In genomic region chr5:38866362-38867070, GRCh38 we compare ENCODE assay signal across 29 cellular contexts. TPM values are rescaled to one million over a fixed set of nuclear protein-coding genes. Genes with fewer than 3 reads are reported as not detected.
DNase-seq lines count a peak whose midpoint lies in the region; ATAC-seq and TF ChIP-seq lines count a peak whose summit lies in the region.
"Had no signal": no experiment of that assay in that cellular context is flagged by ENCODE, and none has a peak within 500 bp of the region (broad histone marks: within the 10 kb centered on the region; RNA-seq: fewer than 3 reads in every experiment).

No MANE protein-coding gene starts in this region.

- CTCF ChIA-PET in Calu3 (lab: Charles Lee) (interaction anchor here (0.8 kb wide), 1 partner anchor 13 kb away, joined by 3 read pairs; no protein-coding TSS in a partner anchor), Panc1 (lab: Charles Lee) (no interaction called here)

- H3K27me3 ChIP-seq in Panc1 (ENCODE audit: control insufficient read depth, insufficient read depth, low read length) = no peaks in the 10 kb centered on the region
- H3K27me3 ChIP-seq: sigmoid colon, thyroid gland, vagina had no signal

- peaks cover 63% of the 10 kb centered on the region for H3K4me1 Mint-ChIP-seq in Calu3 (ENCODE audit: low read depth, unreplicated experiment)
- H3K4me1 Mint-ChIP-seq: activated B cell treated with CpG ODN at 0.5 μM for 24 hours; activated naive CD8-positive, alpha-beta T cell treated with anti-CD3 and anti-CD28 coated beads, Interleukin-2, amount 10 ng/mL, durations not matched to agents 7 days and 5 days; naive thymus-derived CD4-positive, alpha-beta T cell had no signal

- H3K4me1 ChIP-seq in Panc1 (ENCODE audit: control insufficient read depth, insufficient read depth, low read length) = peaks cover 12% of the 10 kb centered on the region

- H3K9me3 Mint-ChIP-seq in Calu3 (ENCODE audit: low read depth, unreplicated experiment) = peaks cover 8% of the 10 kb centered on the region

- intact Hi-C loops in Calu3 (cut with micrococcal nuclease; ENCODE audit: unreplicated experiment) (no loop called here), Panc1 (cut with micrococcal nuclease; ENCODE audit: unreplicated experiment) (no loop called here)

- no peak for DNase-seq in Calu3
- no peak for DNase-seq in Panc1 (ENCODE audit: low read depth, low spot score)
- peak; percentile 56 for DNase-seq in fibroblast of mammary gland (ENCODE audit: low read depth)
- no peak for DNase-seq in omental fat pad (ENCODE audit: low spot score)
- no peak for DNase-seq in activated effector memory CD4-positive, alpha-beta T cell treated with anti-CD3 and anti-CD28 coated beads, Interleukin-2, amount 50 U/mL, for 16 hours
- DNase-seq: activated B cell treated with CpG ODN at 0.5 μM for 24 hours; activated gamma-delta T cell; activated naive CD8-positive, alpha-beta T cell treated with anti-CD3 and anti-CD28 coated beads, Interleukin-2, amount 10 ng/mL, durations not matched to agents 7 days and 5 days; activated T-cell treated with anti-CD3 and anti-CD28 coated beads, Interleukin-2, amount 50 U/mL, for 24 hours; C1 segment of cervical spinal cord; central memory CD4-positive, alpha-beta T cell; erythroblast; left ventricle myocardium superior; naive thymus-derived CD4-positive, alpha-beta T cell; NCI-H1436; NCI-H446 treated with DMSO at 0.1 percent for 48 hours; NCI-H774; sigmoid colon; stimulated activated CD4-positive, alpha-beta T cell treated with anti-CD3 and anti-CD28 coated beads, Interleukin-12 subunit alpha, Interleukin-12 subunit beta, amount 100 ng/mL, for 4 hours; stimulated activated CD4-positive, alpha-beta T cell treated with anti-CD3 and anti-CD28 coated beads, Interleukin-2, amount 100 ng/mL, for 48 hours; thyroid gland had no signal

- no peak overlapping the region for H3K27ac ChIP-seq in Panc1 (ENCODE audit: low read length)
- H3K27ac ChIP-seq: GM23248, HL-60, neutrophil, sigmoid colon, thyroid gland, vagina had no signal

- no TSS peak for BruUV-seq in Calu3 (replicated peaks; lab: Mats Ljungman, UMichigan)
- BruUV-seq in Panc1 (replicated peaks; lab: Mats Ljungman, UMichigan) = no TSS peak

- no peak overlapping the region for H3K4me3 Mint-ChIP-seq in Calu3 (ENCODE audit: low read depth, unreplicated experiment)
- H3K4me3 Mint-ChIP-seq: activated B cell treated with CpG ODN at 0.5 μM for 24 hours; activated naive CD8-positive, alpha-beta T cell treated with anti-CD3 and anti-CD28 coated beads, Interleukin-2, amount 10 ng/mL, durations not matched to agents 7 days and 5 days; activated T-cell treated with anti-CD3 and anti-CD28 coated beads, Interleukin-2, amount 50 U/mL, for 24 hours; dendritic cell treated with granulocyte-macrophage colony-stimulating factor and Interleukin-4, amounts not matched to agents 40 ng/mL and 50 ng/mL, for 4 days; naive thymus-derived CD4-positive, alpha-beta T cell had no signal

- POLR2A ChIA-PET in Panc1 (lab: Charles Lee) = no interaction called here

- no peak for TF ChIP-seq CTCF in Calu3 (IDR thresholded peaks at IDR 0.05; ENCODE audit: unreplicated experiment)
- TF ChIP-seq CTCF in Panc1 (IDR thresholded peaks at IDR 0.05) = no peak
- no peak for TF ChIP-seq CTCF in fibroblast of mammary gland (conservative IDR thresholded peaks at IDR 0.05; ENCODE audit: control insufficient read depth, insufficient read depth, low read depth, low read length)
- no peak for TF ChIP-seq CTCF in omental fat pad (IDR thresholded peaks at IDR 0.05)

- 0 out of 2 replicates have a peak, but pooled peaks cover 3% of the 10 kb centered on the region for H3K36me3 ChIP-seq in Panc1 (ENCODE audit: control insufficient read depth, insufficient read depth, low read length)
- H3K36me3 ChIP-seq: neutrophil, thyroid gland, vagina had no signal

- H3K9me3 ChIP-seq in Panc1 (ENCODE audit: control insufficient read depth, insufficient read depth, low read depth, low read length) = peaks cover 3% of the 10 kb centered on the region; the same call in 1 of the 2 replicates
- H3K9me3 ChIP-seq: neutrophil, thyroid gland, vagina had no signal

- no peaks in the 10 kb centered on the region for H3K27me3 Mint-ChIP-seq in Calu3 (ENCODE audit: unreplicated experiment)
- H3K27me3 Mint-ChIP-seq: progenitor cell of endocrine pancreas had no signal

- in situ Hi-C loops in Panc1 (cut with HindIII; ENCODE audit: low pct_unique_long_range_greater_than_20kb, low sequenced_read_pairs) = no loop called here

- ATAC-seq in Panc1 (peak; percentile 70), omental fat pad (ENCODE audit: low FRiP score) (peak; percentile 31), GM21381 (IDR thresholded peaks at IDR 0.05; ENCODE audit: unreplicated experiment) (no peak), GM21390 (IDR thresholded peaks at IDR 0.05; ENCODE audit: unreplicated experiment) (no peak)
- ATAC-seq: left ventricle myocardium superior; naive thymus-derived CD4-positive, alpha-beta T cell had no signal

- peaks cover 25% of the 10 kb centered on the region for H3K36me3 Mint-ChIP-seq in Calu3 (ENCODE audit: insufficient read depth, unreplicated experiment)
- H3K36me3 Mint-ChIP-seq: activated naive CD8-positive, alpha-beta T cell treated with anti-CD3 and anti-CD28 coated beads, Interleukin-2, amount 10 ng/mL, durations not matched to agents 7 days and 5 days had no signal

- no peak overlapping the region for H3K4me3 ChIP-seq in Panc1 (ENCODE audit: low read depth in 2 of 2, low read length in 2 of 2)
- no peak overlapping the region for H3K4me3 ChIP-seq in fibroblast of mammary gland (ENCODE audit: control insufficient read depth, low read depth, low read length)
- H3K4me3 ChIP-seq: GM23248, sigmoid colon, thyroid gland, vagina had no signal

- peak overlapping the region; percentile 50 for H3K27ac Mint-ChIP-seq in Calu3 (ENCODE audit: unreplicated experiment)
- H3K27ac Mint-ChIP-seq: activated B cell treated with CpG ODN at 0.5 μM for 24 hours; activated naive CD8-positive, alpha-beta T cell treated with anti-CD3 and anti-CD28 coated beads, Interleukin-2, amount 10 ng/mL, durations not matched to agents 7 days and 5 days; activated T-cell treated with anti-CD3 and anti-CD28 coated beads, Interleukin-2, amount 50 U/mL, for 24 hours; dendritic cell treated with granulocyte-macrophage colony-stimulating factor and Interleukin-4, amounts not matched to agents 40 ng/mL and 50 ng/mL, for 4 days; progenitor cell of endocrine pancreas had no signal

RNA-seq across cellular contexts. Expression of gene OSMR, which starts 20.7 kb away (rescaled TPM):
- total RNA-seq in Calu3 (2022) (59.8 and 76.4 TPM in 2 replicates), Panc1 (2021; ENCODE audit: unreplicated experiment) (82.4 TPM), omental fat pad (100 to 1,000 TPM in 3 of 4 donors, 10 to 100 TPM in 1; 51.7 to 180 (median 108) TPM)
- polyA plus RNA-seq in Panc1 (2012; ENCODE audit: insufficient read length) = 45.1 TPM
- total RNA-seq: activated naive CD8-positive, alpha-beta T cell treated with anti-CD3 and anti-CD28 coated beads, Interleukin-2, amount 10 ng/mL, durations not matched to agents 7 days and 5 days; naive thymus-derived CD4-positive, alpha-beta T cell had no signal

Comparison
In these comparisons a context has a peak if more than half of its experiments do, and no peak if none do; other contexts are left out.
1. ATAC-seq: peak in Panc1 (single experiment) and omental fat pad (single experiment); none in GM21381 (single experiment) and GM21390 (single experiment).